23 cellular contexts compared by ENCODE assay signal in genomic region chr13:20407759-20408158, GRCh38.
"Had no signal": no experiment of that assay in that cellular context is flagged by ENCODE, and none has a peak within 500 bp of the region (broad histone marks: within the 10 kb centered on the region; RNA-seq: fewer than 3 reads in every experiment).

No MANE protein-coding gene starts in this region.

- H3K9me3 ChIP-seq: lower lobe of right lung, ovary, psoas muscle, right atrium auricular region, thyroid gland had no signal

- H3K27me3 Mint-ChIP-seq: activated B cell treated with CpG ODN at 0.5 μM for 24 hours; activated CD4-positive, alpha-beta memory T cell treated with anti-CD3 and anti-CD28 coated beads for 36 hours; activated CD4-positive, alpha-beta T cell treated with anti-CD3 and anti-CD28 coated beads for 36 hours; naive thymus-derived CD8-positive, alpha-beta T cell had no signal

- H3K36me3 Mint-ChIP-seq: activated CD4-positive, alpha-beta memory T cell treated with anti-CD3 and anti-CD28 coated beads for 36 hours; activated naive CD4-positive, alpha-beta T cell treated with anti-CD3 and anti-CD28 coated beads, Interleukin-2, amount 50 U/mL, for 72 hours had no signal

- H3K36me3 ChIP-seq: ovary had no signal

- H3K4me3 ChIP-seq: lower lobe of right lung, ovary, psoas muscle, right atrium auricular region, thyroid gland had no signal

- H3K4me3 Mint-ChIP-seq: activated B cell treated with CpG ODN at 0.5 μM for 24 hours; activated CD4-positive, alpha-beta memory T cell treated with anti-CD3 and anti-CD28 coated beads for 36 hours; activated CD4-positive, alpha-beta T cell treated with anti-CD3 and anti-CD28 coated beads for 36 hours; brain; dendritic cell treated with granulocyte-macrophage colony-stimulating factor and Interleukin-4, amounts not matched to agents 40 ng/mL and 50 ng/mL, for 4 days; naive thymus-derived CD8-positive, alpha-beta T cell; T-helper 1 cell treated with Interleukin-12 subunit alpha and Interleukin-12 subunit beta and Interleukin-4 antibody, amounts not matched to agents 30 μg/mL and 1 μg/mL, for 36 hours had no signal

- H3K4me1 Mint-ChIP-seq: brain had no signal

- DNase-seq: activated B cell treated with CpG ODN at 0.5 μM for 24 hours; activated CD4-positive, alpha-beta T cell treated with anti-CD3 and anti-CD28 coated beads for 36 hours; aorta; effector CD8-positive, alpha-beta T cell; glutamatergic neuron; hippocampal formation; kidney; lower lobe of right lung; mesendoderm; naive thymus-derived CD8-positive, alpha-beta T cell; ovary; psoas muscle; stimulated activated CD4-positive, alpha-beta T cell treated with anti-CD3 and anti-CD28 coated beads, Interleukin-4, amount 100 ng/mL, for 24 hours; stimulated activated naive CD8-positive, alpha-beta T cell treated with anti-CD3 and anti-CD28 coated beads, Interleukin-15, Interleukin-2, amounts not matched to agents 100 U/mL and 50 U/mL, for 24 hours; substantia nigra had no signal

- H3K27ac ChIP-seq: lower lobe of right lung, ovary, psoas muscle, right atrium auricular region, thyroid gland had no signal

- ATAC-seq: activated CD4-positive, alpha-beta T cell treated with anti-CD3 and anti-CD28 coated beads for 36 hours; activated naive CD4-positive, alpha-beta T cell treated with anti-CD3 and anti-CD28 coated beads, Interleukin-2, amount 50 U/mL, for 72 hours; left lobe of liver; lower lobe of right lung; naive thymus-derived CD8-positive, alpha-beta T cell; psoas muscle; stimulated activated naive CD8-positive, alpha-beta T cell treated with anti-CD3 and anti-CD28 coated beads, Interleukin-15, Interleukin-2, amounts not matched to agents 100 U/mL and 50 U/mL, for 24 hours had no signal

- H3K9me3 Mint-ChIP-seq: activated B cell treated with CpG ODN at 0.5 μM for 24 hours; activated CD4-positive, alpha-beta memory T cell treated with anti-CD3 and anti-CD28 coated beads for 36 hours; activated naive CD4-positive, alpha-beta T cell treated with anti-CD3 and anti-CD28 coated beads, Interleukin-2, amount 50 U/mL, for 72 hours; dendritic cell treated with granulocyte-macrophage colony-stimulating factor and Interleukin-4, amounts not matched to agents 40 ng/mL and 50 ng/mL, for 4 days; naive thymus-derived CD8-positive, alpha-beta T cell had no signal

- H3K27ac Mint-ChIP-seq: activated B cell treated with CpG ODN at 0.5 μM for 24 hours; activated CD4-positive, alpha-beta memory T cell treated with anti-CD3 and anti-CD28 coated beads for 36 hours; activated CD4-positive, alpha-beta T cell treated with anti-CD3 and anti-CD28 coated beads for 36 hours; activated naive CD4-positive, alpha-beta T cell treated with anti-CD3 and anti-CD28 coated beads, Interleukin-2, amount 50 U/mL, for 72 hours; brain; dendritic cell treated with granulocyte-macrophage colony-stimulating factor and Interleukin-4, amounts not matched to agents 40 ng/mL and 50 ng/mL, for 4 days; T-helper 1 cell treated with Interleukin-12 subunit alpha and Interleukin-12 subunit beta and Interleukin-4 antibody, amounts not matched to agents 30 μg/mL and 1 μg/mL, for 36 hours had no signal

- H3K27me3 ChIP-seq: ovary, right atrium auricular region, thyroid gland had no signal

- H3K4me1 ChIP-seq: lower lobe of right lung, psoas muscle, right atrium auricular region had no signal
